In the genomic region with DNA sequence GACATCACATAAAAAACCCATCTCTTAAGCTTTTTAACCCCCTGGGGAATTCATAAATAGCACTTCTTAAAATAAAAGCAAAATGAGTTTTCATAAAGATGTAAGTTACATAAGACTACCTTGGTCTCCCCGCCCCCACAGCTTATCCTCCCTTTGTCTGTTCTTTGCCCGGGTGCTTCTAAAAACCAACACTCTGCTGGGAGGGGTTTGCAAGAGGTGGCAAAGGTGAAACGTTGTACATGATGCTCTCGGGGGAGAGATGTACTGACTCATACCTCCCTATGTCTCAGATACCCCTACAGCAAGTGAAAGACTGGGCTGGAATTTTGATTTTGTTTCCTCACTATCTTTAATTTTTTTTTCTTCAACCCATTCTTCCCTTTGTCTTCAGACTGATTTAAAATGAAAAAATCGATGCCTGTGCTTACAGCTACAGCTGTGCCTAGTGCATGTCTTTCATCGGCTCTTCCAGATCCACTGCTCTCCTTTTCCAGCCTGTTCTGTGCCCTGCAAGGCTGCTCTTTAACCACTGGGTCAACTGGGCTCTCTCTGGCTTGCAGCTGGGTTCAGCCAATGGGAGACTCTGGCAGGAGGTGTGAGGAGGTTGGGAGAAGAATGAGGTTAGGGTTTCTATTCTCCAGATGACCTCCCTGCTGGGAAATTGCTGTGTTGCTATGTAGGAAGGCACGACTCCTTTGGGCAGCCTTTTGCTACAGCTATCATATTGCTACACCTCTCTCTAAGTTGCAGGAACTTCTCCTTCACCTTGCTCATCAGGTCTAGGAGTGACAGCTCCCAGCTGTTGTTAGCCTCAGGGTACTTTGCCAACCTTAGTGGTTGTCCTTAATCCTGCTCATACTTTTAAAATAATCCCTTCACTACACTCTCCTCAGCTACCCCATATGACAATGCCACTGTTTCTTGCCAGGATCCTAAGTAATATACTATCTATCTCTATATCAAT, we compare ENCODE assay signal across 11 cellular contexts.
DNase-seq lines count a peak whose midpoint lies in the region; ATAC-seq and TF ChIP-seq lines count a peak whose summit lies in the region.
"Had no signal": no experiment of that assay in that cellular context is flagged by ENCODE, and none has a peak within 500 bp of the region (broad histone marks: within the 10 kb centered on the region; RNA-seq: fewer than 3 reads in every experiment).

No MANE protein-coding gene starts in this region.

- H3K36me3 Mint-ChIP-seq in GM23338 (ENCODE audit: low read depth) = no peaks in the 10 kb centered on the region
- H3K36me3 Mint-ChIP-seq: naive B cell had no signal

- no peaks in the 10 kb centered on the region for H3K9me3 Mint-ChIP-seq in GM23338

- no peaks in the 10 kb centered on the region for H3K9me2 ChIP-seq in GM23338 (ENCODE audit: insufficient read depth)

- H3K9me3 ChIP-seq in BE2C = no peaks in the 10 kb centered on the region
- H3K9me3 ChIP-seq: adrenal gland had no signal

- H3K4me2 ChIP-seq in GM23338 = no peak overlapping the region

- H3K36me3 ChIP-seq in GM23338 (ENCODE audit: insufficient read depth) = no peaks in the 10 kb centered on the region
- no peaks in the 10 kb centered on the region for H3K36me3 ChIP-seq in BE2C
- H3K36me3 ChIP-seq: adrenal gland had no signal

- H3K4me3 ChIP-seq in GM23338 (no peak overlapping the region), fibroblast of the aortic adventitia (ENCODE audit: low read depth, low read length) (no peak overlapping the region), retinal pigment epithelial cell (ENCODE audit: low read length) (peak overlapping the region; percentile 1), BE2C (ENCODE audit: low read depth, low read length) (no peak overlapping the region)
- H3K4me3 ChIP-seq: adrenal gland had no signal

- no peaks in the 10 kb centered on the region for H3F3A ChIP-seq in GM23338 (replicated peaks; ENCODE audit: low read depth)

- DNase-seq in GM23338 (ENCODE audit: low spot score) = peak; percentile 45
- DNase-seq in fibroblast of the aortic adventitia (ENCODE audit: low read depth) = peak; percentile 9
- DNase-seq in retinal pigment epithelial cell (ENCODE audit: low read depth) = no peak
- no peak for DNase-seq in BE2C
- DNase-seq in NCI-H2107 treated with DMSO at 0.1 percent for 48 hours (lab: John Stamatoyannopoulos, UW; ENCODE audit: unreplicated experiment) = no peak
- DNase-seq: adrenal gland, naive B cell, NCI-H2107 had no signal

- H3K27ac ChIP-seq in GM23338 (ENCODE audit: low read depth) = no peak overlapping the region
- H3K27ac ChIP-seq: adrenal gland had no signal

- H3K4me1 Mint-ChIP-seq in GM23338 = peaks cover 14% of the 10 kb centered on the region
- H3K4me1 Mint-ChIP-seq: naive B cell had no signal

- no peaks in the 10 kb centered on the region; the same call in 1 of the 2 replicates for H4K20me1 ChIP-seq in GM23338 (replicated peaks; ENCODE audit: insufficient read depth)

- H3K4me3 Mint-ChIP-seq in GM23338 = no peak overlapping the region
- H3K4me3 Mint-ChIP-seq: naive B cell had no signal

- peaks cover 8% of the 10 kb centered on the region for H3K4me1 ChIP-seq in GM23338 (ENCODE audit: insufficient read depth)
- no peaks in the 10 kb centered on the region for H3K4me1 ChIP-seq in BE2C
- H3K4me1 ChIP-seq: adrenal gland had no signal

- H3K27me3 ChIP-seq in GM23338 (ENCODE audit: insufficient read depth) (no peaks in the 10 kb centered on the region), BE2C (no peaks in the 10 kb centered on the region)
- H3K27me3 ChIP-seq: adrenal gland had no signal

- no peak overlapping the region for H3K27ac Mint-ChIP-seq in GM23338

- H3K27me3 Mint-ChIP-seq in GM23338 (ENCODE audit: insufficient read depth, low read depth, poor library complexity) = peaks cover 3% of the 10 kb centered on the region

- peak; percentile 99 for ATAC-seq in GM23338
- ATAC-seq in SK-N-SH treated with all-trans-retinoic acid at 6 μM for 48 hours = peak; percentile 21; the same call in 1 of the 3 replicates
- ATAC-seq in HG03196 (IDR thresholded peaks at IDR 0.05; ENCODE audit: unreplicated experiment) = no peak
- no peak for ATAC-seq in HG03025 (IDR thresholded peaks at IDR 0.05; ENCODE audit: low FRiP score, unreplicated experiment)

- no peaks in the 10 kb centered on the region for H3K79me2 ChIP-seq in GM23338 (replicated peaks; ENCODE audit: insufficient read depth)

- peak overlapping the region; percentile 5; the same call in 1 of the 2 replicates for H2AFZ ChIP-seq in GM23338

- no peak for TF ChIP-seq CTCF in GM23338 (conservative IDR thresholded peaks at IDR 0.05; ENCODE audit: low read depth in 2 of 2)
- no peak for TF ChIP-seq CTCF in fibroblast of the aortic adventitia (IDR thresholded peaks at IDR 0.05; ENCODE audit: insufficient read depth, low read length)
- no peak for TF ChIP-seq CTCF in retinal pigment epithelial cell (conservative IDR thresholded peaks at IDR 0.05; ENCODE audit: low read depth, low read length)
- TF ChIP-seq CTCF in BE2C (IDR thresholded peaks at IDR 0.05; ENCODE audit: low read depth, low read length) = no peak

TF ChIP-seq in SK-N-SH treated with all-trans-retinoic acid at 6 μM for 48 hours, 23 proteins besides CTCF, POLR2A, EP300 and RAD21:
- TF ChIP-seq, protein P1, sequence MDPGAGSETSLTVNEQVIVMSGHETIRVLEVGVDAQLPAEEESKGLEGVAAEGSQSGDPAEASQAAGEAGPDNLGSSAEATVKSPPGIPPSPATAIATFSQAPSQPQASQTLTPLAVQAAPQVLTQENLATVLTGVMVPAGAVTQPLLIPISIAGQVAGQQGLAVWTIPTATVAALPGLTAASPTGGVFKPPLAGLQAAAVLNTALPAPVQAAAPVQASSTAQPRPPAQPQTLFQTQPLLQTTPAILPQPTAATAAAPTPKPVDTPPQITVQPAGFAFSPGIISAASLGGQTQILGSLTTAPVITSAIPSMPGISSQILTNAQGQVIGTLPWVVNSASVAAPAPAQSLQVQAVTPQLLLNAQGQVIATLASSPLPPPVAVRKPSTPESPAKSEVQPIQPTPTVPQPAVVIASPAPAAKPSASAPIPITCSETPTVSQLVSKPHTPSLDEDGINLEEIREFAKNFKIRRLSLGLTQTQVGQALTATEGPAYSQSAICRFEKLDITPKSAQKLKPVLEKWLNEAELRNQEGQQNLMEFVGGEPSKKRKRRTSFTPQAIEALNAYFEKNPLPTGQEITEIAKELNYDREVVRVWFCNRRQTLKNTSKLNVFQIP (CRISPR knock-in tag; IDR thresholded peaks at IDR 0.05; ENCODE audit: borderline replicate concordance, low read depth) = no peak
- TF ChIP-seq ESRRG (CRISPR knock-in tag; IDR thresholded peaks at IDR 0.05) (no peak), ZNF8 (CRISPR knock-in tag; IDR thresholded peaks at IDR 0.05) (no peak), TOX (CRISPR knock-in tag; IDR thresholded peaks at IDR 0.05; ENCODE audit: borderline replicate concordance) (no peak), SNAI2 (CRISPR knock-in tag; IDR thresholded peaks at IDR 0.05) (no peak), OSR1 (CRISPR knock-in tag; IDR thresholded peaks at IDR 0.05) (no peak), ZFP3 (CRISPR knock-in tag; IDR thresholded peaks at IDR 0.05) (no peak), BACH2 (CRISPR knock-in tag; IDR thresholded peaks at IDR 0.05; ENCODE audit: borderline replicate concordance) (no peak)
- TF ChIP-seq, protein P2, sequence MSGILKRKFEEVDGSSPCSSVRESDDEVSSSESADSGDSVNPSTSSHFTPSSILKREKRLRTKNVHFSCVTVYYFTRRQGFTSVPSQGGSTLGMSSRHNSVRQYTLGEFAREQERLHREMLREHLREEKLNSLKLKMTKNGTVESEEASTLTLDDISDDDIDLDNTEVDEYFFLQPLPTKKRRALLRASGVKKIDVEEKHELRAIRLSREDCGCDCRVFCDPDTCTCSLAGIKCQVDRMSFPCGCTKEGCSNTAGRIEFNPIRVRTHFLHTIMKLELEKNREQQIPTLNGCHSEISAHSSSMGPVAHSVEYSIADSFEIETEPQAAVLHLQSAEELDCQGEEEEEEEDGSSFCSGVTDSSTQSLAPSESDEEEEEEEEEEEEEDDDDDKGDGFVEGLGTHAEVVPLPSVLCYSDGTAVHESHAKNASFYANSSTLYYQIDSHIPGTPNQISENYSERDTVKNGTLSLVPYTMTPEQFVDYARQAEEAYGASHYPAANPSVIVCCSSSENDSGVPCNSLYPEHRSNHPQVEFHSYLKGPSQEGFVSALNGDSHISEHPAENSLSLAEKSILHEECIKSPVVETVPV (CRISPR knock-in tag; IDR thresholded peaks at IDR 0.05) = no peak
- TF ChIP-seq, protein P3, sequence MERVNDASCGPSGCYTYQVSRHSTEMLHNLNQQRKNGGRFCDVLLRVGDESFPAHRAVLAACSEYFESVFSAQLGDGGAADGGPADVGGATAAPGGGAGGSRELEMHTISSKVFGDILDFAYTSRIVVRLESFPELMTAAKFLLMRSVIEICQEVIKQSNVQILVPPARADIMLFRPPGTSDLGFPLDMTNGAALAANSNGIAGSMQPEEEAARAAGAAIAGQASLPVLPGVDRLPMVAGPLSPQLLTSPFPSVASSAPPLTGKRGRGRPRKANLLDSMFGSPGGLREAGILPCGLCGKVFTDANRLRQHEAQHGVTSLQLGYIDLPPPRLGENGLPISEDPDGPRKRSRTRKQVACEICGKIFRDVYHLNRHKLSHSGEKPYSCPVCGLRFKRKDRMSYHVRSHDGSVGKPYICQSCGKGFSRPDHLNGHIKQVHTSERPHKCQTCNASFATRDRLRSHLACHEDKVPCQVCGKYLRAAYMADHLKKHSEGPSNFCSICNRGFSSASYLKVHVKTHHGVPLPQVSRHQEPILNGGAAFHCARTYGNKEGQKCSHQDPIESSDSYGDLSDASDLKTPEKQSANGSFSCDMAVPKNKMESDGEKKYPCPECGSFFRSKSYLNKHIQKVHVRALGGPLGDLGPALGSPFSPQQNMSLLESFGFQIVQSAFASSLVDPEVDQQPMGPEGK (CRISPR knock-in tag; IDR thresholded peaks at IDR 0.05; ENCODE audit: borderline replicate concordance) = no peak

Comparison
In these comparisons a context has a peak if more than half of its experiments do, and no peak if none do; other contexts are left out.
1. ATAC-seq: peak in GM23338 (single experiment) and SK-N-SH treated with all-trans-retinoic acid at 6 μM for 48 hours (single experiment); none in HG03196 (single experiment) and HG03025 (single experiment).
2. DNase-seq: peak in GM23338 (single experiment) and fibroblast of the aortic adventitia (single experiment); none in retinal pigment epithelial cell (single experiment), BE2C (single experiment) and NCI-H2107 treated with DMSO at 0.1 percent for 48 hours (single experiment).